ENCODE assay signal across 24 cellular contexts in the genomic region with DNA sequence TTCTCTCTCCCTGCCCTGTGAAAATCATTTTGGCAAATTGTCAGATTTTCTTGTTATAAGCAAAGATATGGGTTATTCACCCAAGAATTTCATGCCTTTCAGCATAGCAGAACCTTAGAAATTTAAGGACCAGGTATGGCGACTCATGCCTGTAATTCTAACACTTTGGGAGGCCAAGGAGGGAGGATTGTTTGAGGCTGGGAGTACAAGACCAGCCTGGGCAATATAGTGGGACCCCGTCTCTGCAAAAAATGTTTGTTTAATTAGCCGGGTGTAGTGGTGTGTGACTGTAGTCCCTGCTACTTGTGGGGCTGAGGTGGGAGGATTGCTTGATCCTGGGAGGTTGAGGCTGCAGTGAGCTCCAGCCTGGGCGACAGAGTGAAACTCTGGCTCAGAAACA. TPM values are rescaled to one million over a fixed set of nuclear protein-coding genes. Genes with fewer than 3 reads are reported as not detected.
A peak's percentile ranks its signal among the peaks of the same experiment; 100 is the strongest.
DNase-seq lines count a peak whose midpoint lies in the region; ATAC-seq, FAIRE-seq and TF ChIP-seq lines count a peak whose summit lies in the region.
"Had no signal": no experiment of that assay in that cellular context is flagged by ENCODE, and none has a peak within 500 bp of the region (broad histone marks: within the 10 kb centered on the region; RNA-seq: fewer than 3 reads in every experiment).

No MANE protein-coding gene starts in this region.

- no TSS peak for BruUV-seq in HepG2 (replicated peaks; lab: Mats Ljungman, UMichigan)

- peaks cover 55% of the 10 kb centered on the region for H3K4me1 ChIP-seq in HepG2 (ENCODE audit: insufficient read depth, low read length)
- peaks cover 0 to 19% (median 4%) of the 10 kb centered on the region in 4 donors for H3K4me1 ChIP-seq in right lobe of liver
- H3K4me1 ChIP-seq: A549, HAP-1 had no signal

- 97% methylated on average over 4 of the region's 4 CpGs for WGBS in HepG2 (ENCODE audit: low lambda C conversion rate)
- 100% methylated on average over 3 of the region's 4 CpGs for WGBS in right lobe of liver (ENCODE audit: insufficient coverage, low coverage, low lambda C conversion rate, missing lambda C conversion rate)

- H3K27ac ChIP-seq in HepG2 (ENCODE audit: extremely low read length, insufficient read depth, low read length) (no peak overlapping the region), right lobe of liver (no peak overlapping the region)
- H3K27ac ChIP-seq: A549; BLaER1 treated with 17β-estradiol and CSF1 and Interleukin-3, amounts not matched to agents 10 nM and 100 nM had no signal

- H3K36me3 Mint-ChIP-seq in WTC11, result peaks cover 9% of the 10 kb centered on the region
- peaks cover 7% of the 10 kb centered on the region for H3K36me3 Mint-ChIP-seq in progenitor cell of endocrine pancreas (ENCODE audit: insufficient read depth)
- H3K36me3 Mint-ChIP-seq: CD4-positive, alpha-beta memory T cell had no signal

- CTCF ChIA-PET in HepG2 (lab: Yijun Ruan, JAX; ENCODE audit: low intra/inter-chr PET ratio, low total read pairs) (no interaction called here), WTC11 (lab: Charles Lee) (interaction anchor here (1.0 kb wide), 1 partner anchor 105 kb away, joined by 3 read pairs; no protein-coding TSS in a partner anchor)

- no peaks in the 10 kb centered on the region for H3K27me3 ChIP-seq in HepG2 (ENCODE audit: control insufficient read depth in 1 of 2, insufficient read depth in 2 of 2, low read length in 2 of 2)
- H3K27me3 ChIP-seq in right lobe of liver, result no peaks in the 10 kb centered on the region
- H3K27me3 ChIP-seq: BE2C; BLaER1 treated with 17β-estradiol and CSF1 and Interleukin-3, amounts not matched to agents 10 nM and 100 nM had no signal

- no peak for FAIRE-seq in HepG2 (lab: Jason Lieb, UNC)
- FAIRE-seq: A549, GM12891, GM18507, H54 had no signal

- H3K9me3 Mint-ChIP-seq in WTC11, result peaks cover 13% of the 10 kb centered on the region
- peaks cover 6% of the 10 kb centered on the region for H3K9me3 Mint-ChIP-seq in progenitor cell of endocrine pancreas (ENCODE audit: low read depth)

- peaks cover 3 to 5% of the 10 kb centered on the region in 2 experiments; a peak in 4 of 5 replicates for H3K36me3 ChIP-seq in HepG2 (replicated peaks in 1 of 2; ENCODE audit: control insufficient read depth in 1 of 2, insufficient read depth in 2 of 2, low read length in 2 of 2)
- no peaks in the 10 kb centered on the region for H3K36me3 ChIP-seq in right lobe of liver
- H3K36me3 ChIP-seq: BE2C, HAP-1 had no signal

- H3K9me3 ChIP-seq in HepG2 (ENCODE audit: low read length) (no peaks in the 10 kb centered on the region), right lobe of liver (no peaks in the 10 kb centered on the region)
- H3K9me3 ChIP-seq: A549, BE2C, HAP-1 had no signal

- no peak overlapping the region for H2AFZ ChIP-seq in HepG2 (ENCODE audit: low read length)
- H2AFZ ChIP-seq: GM23338 had no signal

- no peaks in the 10 kb centered on the region for H3K27me3 Mint-ChIP-seq in WTC11 (ENCODE audit: low read depth)
- no peaks in the 10 kb centered on the region for H3K27me3 Mint-ChIP-seq in progenitor cell of endocrine pancreas
- H3K27me3 Mint-ChIP-seq: CD4-positive, alpha-beta memory T cell had no signal

- H3K4me3 ChIP-seq in HepG2 (replicated peaks in 1 of 3; ENCODE audit: insufficient read depth in 1 of 3, low read depth in 2 of 3, low read length in 3 of 3) (no peak overlapping the region), right lobe of liver (no peak overlapping the region)
- H3K4me3 ChIP-seq: A549; BLaER1 treated with 17β-estradiol and CSF1 and Interleukin-3, amounts not matched to agents 10 nM and 100 nM; GM23338; HAP-1 had no signal

- peaks cover 10% of the 10 kb centered on the region; the same call in 1 of the 2 replicates for H4K20me1 ChIP-seq in HepG2 (ENCODE audit: insufficient read depth, low read length)

- POLR2A ChIA-PET in HepG2 (lab: Yijun Ruan, JAX), result interaction anchor here (1.2 kb wide), 1 partner anchor 27 kb away, joined by 4 read pairs; no protein-coding TSS in a partner anchor
- POLR2A ChIA-PET in WTC11 (lab: Charles Lee), result no interaction called here

- H3K79me2 ChIP-seq in HepG2 (ENCODE audit: insufficient read depth, low read length), result peaks cover 87% of the 10 kb centered on the region

- H3K9ac ChIP-seq in HepG2 (ENCODE audit: insufficient read depth, low read depth, low read length), result no peak overlapping the region
- H3K9ac ChIP-seq: BLaER1 treated with 17β-estradiol and CSF1 and Interleukin-3, amounts not matched to agents 10 nM and 100 nM had no signal

- H3K4me1 Mint-ChIP-seq in WTC11 (peaks cover 30% of the 10 kb centered on the region), progenitor cell of endocrine pancreas (ENCODE audit: low read depth) (peaks cover 16% of the 10 kb centered on the region)

- no peak overlapping the region for H3K4me2 ChIP-seq in HepG2 (ENCODE audit: low read depth, low read length)
- H3K4me2 ChIP-seq: A549, GM23338 had no signal

- intact Hi-C loops in HepG2 (cut with micrococcal nuclease; ENCODE audit: unreplicated experiment), result no loop called here
- intact Hi-C loops in right lobe of liver (cut with DNase I), result no loop called here

- no peak for TF ChIP-seq CTCF in HepG2 (CRISPR knock-in tag; IDR thresholded peaks at IDR 0.05)
- no peak for TF ChIP-seq CTCF in right lobe of liver (IDR thresholded peaks at IDR 0.05)
- no peak for TF ChIP-seq CTCF in WTC11 (IDR thresholded peaks at IDR 0.05)
- TF ChIP-seq CTCF in progenitor cell of endocrine pancreas (IDR thresholded peaks at IDR 0.05; ENCODE audit: unreplicated experiment), result no peak

- ATAC-seq in HepG2 (no peak), right lobe of liver (no peak), WTC11 (no peak), HG03175 (IDR thresholded peaks at IDR 0.05; ENCODE audit: unreplicated experiment) (no peak)
- ATAC-seq: A549, GM23338 had no signal

- no peak for TF ChIP-seq RAD21 in HepG2 (CRISPR knock-in tag; IDR thresholded peaks at IDR 0.05)

- TF ChIP-seq POLR2A in HepG2 (IDR thresholded peaks at IDR 0.05; ENCODE audit: insufficient read depth in 1 of 2, low read depth in 2 of 2, low read length in 2 of 2), result no peak
- no peak for TF ChIP-seq POLR2A in right lobe of liver (IDR thresholded peaks at IDR 0.05)

- H3K4me3 Mint-ChIP-seq in WTC11, result no peak overlapping the region
- no peak overlapping the region for H3K4me3 Mint-ChIP-seq in progenitor cell of endocrine pancreas (ENCODE audit: low read depth)
- H3K4me3 Mint-ChIP-seq: CD4-positive, alpha-beta memory T cell; GM23338 had no signal

- TF ChIP-seq EP300 in HepG2 (IDR thresholded peaks at IDR 0.05; ENCODE audit: low read depth in 2 of 2, low read length in 2 of 2), result no peak
- TF ChIP-seq EP300 in HepG2 (CRISPR knock-in tag; IDR thresholded peaks at IDR 0.05; ENCODE audit: borderline replicate concordance), result no peak

- in situ Hi-C loops in HepG2 (cut with HindIII; ENCODE audit: extremely low pct_ligation_motif_present, low pct_unique_long_range_greater_than_20kb), result no loop called here

- DNase-seq in HepG2 (ENCODE audit: low spot score) (no peak), right lobe of liver (no peak), WTC11 (ENCODE audit: low spot score) (no peak), left kidney (ENCODE audit: low read depth, low spot score) (peak; percentile 39), progenitor cell of endocrine pancreas (ENCODE audit: low spot score, unreplicated experiment) (no peak), HUDEP-2 (lab: John Stamatoyannopoulos, UW; ENCODE audit: unreplicated experiment in 76 of 76) (no peak), HPDE6-E6E7 (ENCODE audit: extremely low spot score) (no peak)
- DNase-seq: 8988T; ACHN; AML-193; BE2C; Calu3; CD4-positive, alpha-beta memory T cell; DMS53; DMS79 treated with DMSO at 0.1 percent for 48 hours; GF-D8 had no signal

- H3K27ac Mint-ChIP-seq in WTC11 (no peak overlapping the region), progenitor cell of endocrine pancreas (peak overlapping the region; percentile 42)
- H3K27ac Mint-ChIP-seq: GM23338 had no signal

TF ChIP-seq in HepG2, 621 proteins besides CTCF, POLR2A, EP300 and RAD21 (continues in another document):
- TF ChIP-seq BORCS8-MEF2B (CRISPR knock-in tag; IDR thresholded peaks at IDR 0.05), result no peak

TF ChIP-seq in WTC11, 78 proteins besides CTCF, POLR2A, EP300 and RAD21:
- TF ChIP-seq NFE2L1 (CRISPR knock-in tag; IDR thresholded peaks at IDR 0.05), result no peak
- peak; percentile 81; the same call in 1 of the 2 replicates for TF ChIP-seq ZNF121 (CRISPR knock-in tag; IDR thresholded peaks at IDR 0.05)

RNA-seq across cellular contexts. Expression of gene APLP2, which starts 27.6 kb away (rescaled TPM):
- total RNA-seq in HepG2 (2016; rRNA removed; fragmentation: Illumina TruSeq; extraction: Trizol) (154 and 315 TPM in 2 replicates), right lobe of liver (100 to 1,000 TPM; 184 to 255 (median 252) TPM), WTC11 (2021) (340 to 353 TPM (median 345 TPM) in 3 replicates), progenitor cell of endocrine pancreas (374 and 375 TPM in 2 replicates)
- total RNA-seq in HepG2 (2016; cell fraction: cytosol; rRNA removed; fragmentation: Illumina TruSeq; extraction: Trizol; ENCODE audit: low read depth), result 34.6 and 35.6 TPM in 2 replicates
- 137 and 320 TPM in 2 replicates for total RNA-seq in HepG2 (2016; cell fraction: insoluble cytoplasmic fraction; rRNA removed; fragmentation: Illumina TruSeq; extraction: Trizol)
- total RNA-seq in HepG2 (2016; cell fraction: membrane; rRNA removed; fragmentation: Illumina TruSeq; extraction: Trizol), result 41.4 and 45.9 TPM in 2 replicates
- 264 and 296 TPM in 2 replicates for total RNA-seq in HepG2 (2016; cell fraction: nucleus; rRNA removed; fragmentation: Illumina TruSeq; extraction: Trizol)
- 591 and 594 TPM in 2 replicates for polyA plus RNA-seq in HepG2 (2011; rRNA removed)
- polyA plus RNA-seq in HepG2 (2011; cell fraction: cytosol; rRNA removed), result 396 and 486 TPM in 2 replicates
- polyA plus RNA-seq in HepG2 (2011; cell fraction: nucleus; rRNA removed), result 223 and 286 TPM in 2 replicates
- polyA plus RNA-seq in HepG2 (2012), result 481 and 597 TPM in 2 replicates
- 12.9 and 14.3 TPM in 2 replicates for polyA plus RNA-seq in HepG2 (2016; cell fraction: cytosol; fragmentation: Illumina TruSeq; extraction: Trizol; ENCODE audit: low read depth)
- 150 and 155 TPM in 2 replicates for polyA plus RNA-seq in HepG2 (2016; cell fraction: insoluble cytoplasmic fraction; fragmentation: Illumina TruSeq; extraction: Trizol; ENCODE audit: low read depth)
- polyA plus RNA-seq in HepG2 (2016; cell fraction: membrane; fragmentation: Illumina TruSeq; extraction: Trizol; ENCODE audit: low read depth), result 25.1 and 29.6 TPM in 2 replicates
- polyA plus RNA-seq in HepG2 (2016; cell fraction: nucleus; fragmentation: Illumina TruSeq; extraction: Trizol; ENCODE audit: insufficient read depth, low read depth), result 409 and 433 TPM in 2 replicates
- polyA minus RNA-seq in HepG2 (2011; rRNA and poly(A)+ RNA removed; ENCODE audit: low replicate concordance), result 59.6 and 259 TPM in 2 replicates
- 166 and 220 TPM in 2 replicates for polyA minus RNA-seq in HepG2 (2011; cell fraction: cytosol; rRNA and poly(A)+ RNA removed)
- 124 and 168 TPM in 2 replicates for polyA minus RNA-seq in HepG2 (2011; cell fraction: nucleus; rRNA and poly(A)+ RNA removed)

Comparison
In these comparisons a context has a peak if more than half of its experiments do, and no peak if none do; other contexts are left out.
1. Of the 50 proteins assayed by ChIP-seq in both HepG2 and WTC11: peak only in HepG2: none; only in WTC11: none; in both: ZNF121; in neither: 49.